Comparison of ENCODE assay signal across 8 cellular contexts in genomic region chr20:40741507-40742106, GRCh38. TPM values are rescaled to one million over a fixed set of nuclear protein-coding genes. Genes with fewer than 3 reads are reported as not detected.
A peak's percentile ranks its signal among the peaks of the same experiment; 100 is the strongest.
DNase-seq lines count a peak whose midpoint lies in the region; ATAC-seq lines count a peak whose summit lies in the region.

No MANE protein-coding gene starts in this region.

- in situ Hi-C loops in G401 (cut with HindIII; ENCODE audit: low sequenced_read_pairs), result no loop called here

- DNase-seq in 8988T, result peak; percentile 35
- peak; percentile 72 for DNase-seq in GM03348 (ENCODE audit: low spot score)
- peak; percentile 49 for DNase-seq in NCI-H1694 treated with DMSO at 0.1 percent for 48 hours (lab: John Stamatoyannopoulos, UW)
- DNase-seq in activated CD8-positive, alpha-beta memory T cell treated with anti-CD3 and anti-CD28 coated beads, Interleukin-2, amount 50 U/mL, for 24 hours (ENCODE audit: extremely low read depth), result peak; percentile 12
- DNase-seq in glomerular visceral epithelial cell (ENCODE audit: extremely low spot score), result peak; percentile 29
- peak; percentile 65 for DNase-seq in sciatic nerve (ENCODE audit: low spot score)
- DNase-seq in OCI-M2 (lab: John Stamatoyannopoulos, UW; ENCODE audit: unreplicated experiment), result no peak
- no peak for DNase-seq in G401 (ENCODE audit: low spot score)

- intact Hi-C loops in sciatic nerve (cut with DNase I), result no loop called here

- ATAC-seq in sciatic nerve, result no peak

RNA-seq across cellular contexts. Expression of gene MAFB, which starts 52.6 kb away (rescaled TPM):
- 38.6 TPM for total RNA-seq in sciatic nerve
- total RNA-seq in G401 (2014; rRNA removed; shearing (Covaris generic)), result 0.31 and 1.0 TPM in 2 replicates

Comparison
In these comparisons a context has a peak if more than half of its experiments do, and no peak if none do; other contexts are left out.
1. DNase-seq: peak in 8988T (single experiment), GM03348 (single experiment), NCI-H1694 treated with DMSO at 0.1 percent for 48 hours (single experiment), activated CD8-positive, alpha-beta memory T cell treated with anti-CD3 and anti-CD28 coated beads, Interleukin-2, amount 50 U/mL, for 24 hours (single experiment), glomerular visceral epithelial cell (single experiment) and sciatic nerve (single experiment); none in OCI-M2 (single experiment) and G401 (single experiment).
2. RNA of gene MAFB, which starts 52.6 kb away (total RNA-seq): 38.6 TPM in sciatic nerve (single experiment); 0.31 to 1.0 TPM in G401; every median in the first group is over 10 times any median in the second.